Comparison of ENCODE assay signal across 24 cellular contexts in the genomic region with DNA sequence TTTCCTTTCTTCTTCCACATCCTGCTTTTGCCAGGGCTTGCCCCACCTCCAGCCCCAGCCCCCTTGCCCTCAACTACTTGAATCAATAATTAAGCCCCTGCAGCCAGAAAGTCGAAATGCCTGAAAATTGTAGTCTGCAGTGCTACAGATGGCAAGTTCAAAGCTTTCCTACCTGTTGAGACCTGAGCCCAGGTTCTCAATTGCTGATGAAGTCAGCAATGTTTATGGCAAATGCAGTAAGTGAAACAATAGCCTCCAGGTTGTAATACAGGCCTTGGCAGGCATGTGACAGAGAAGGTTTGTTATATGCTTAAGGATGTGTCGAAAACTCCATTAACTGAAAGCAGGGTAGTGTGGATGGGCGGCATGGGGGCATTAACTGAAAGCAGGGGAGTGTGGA.
DNase-seq lines count a peak whose midpoint lies in the region; FAIRE-seq and TF ChIP-seq lines count a peak whose summit lies in the region.
"Had no signal": no experiment of that assay in that cellular context is flagged by ENCODE, and none has a peak within 500 bp of the region (broad histone marks: within the 10 kb centered on the region; RNA-seq: fewer than 3 reads in every experiment).

No MANE protein-coding gene starts in this region.

- H3K9ac ChIP-seq in mammary epithelial cell (ENCODE audit: insufficient read depth, low read length) (no peak overlapping the region), keratinocyte (ENCODE audit: control insufficient read depth, extremely low read depth, insufficient read depth, low read length) (no peak overlapping the region)
- H3K9ac ChIP-seq: BLaER1 had no signal

- no peaks in the 10 kb centered on the region for H4K20me1 ChIP-seq in mammary epithelial cell (ENCODE audit: insufficient read depth, low read length)
- H4K20me1 ChIP-seq in keratinocyte (ENCODE audit: control insufficient read depth, extremely low read depth, insufficient read depth, low read length): no peaks in the 10 kb centered on the region
- H4K20me1 ChIP-seq: BLaER1 had no signal

- H3K27me3 ChIP-seq in mammary epithelial cell (ENCODE audit: insufficient read depth, low read length): no peaks in the 10 kb centered on the region
- H3K27me3 ChIP-seq in breast epithelium: no peaks in the 10 kb centered on the region
- no peaks in the 10 kb centered on the region for H3K27me3 ChIP-seq in bronchial epithelial cell (ENCODE audit: control insufficient read depth, insufficient read depth, low read length)
- no peaks in the 10 kb centered on the region for H3K27me3 ChIP-seq in keratinocyte (ENCODE audit: control insufficient read depth, extremely low read depth, insufficient read depth, low read length)
- no peaks in the 10 kb centered on the region for H3K27me3 ChIP-seq in tibial nerve
- H3K27me3 ChIP-seq: BLaER1, MG63 had no signal

- H3K4me1 ChIP-seq in mammary epithelial cell (ENCODE audit: insufficient read depth, low read length) (peaks cover 7% of the 10 kb centered on the region), breast epithelium (no peaks in the 10 kb centered on the region), keratinocyte (ENCODE audit: control insufficient read depth, extremely low read depth, insufficient read depth, low read length) (peaks cover 9% of the 10 kb centered on the region), tibial nerve (peaks cover 0 to 10% (median 0%) of the 10 kb centered on the region in 4 donors)
- H3K4me1 ChIP-seq: BLaER1 had no signal

- H3K9me3 ChIP-seq in mammary epithelial cell (replicated peaks; ENCODE audit: insufficient read depth, low read length): no peaks in the 10 kb centered on the region
- no peaks in the 10 kb centered on the region for H3K9me3 ChIP-seq in breast epithelium
- no peaks in the 10 kb centered on the region for H3K9me3 ChIP-seq in keratinocyte (ENCODE audit: control insufficient read depth, low read depth, low read length)
- H3K9me3 ChIP-seq in tibial nerve: no peaks in the 10 kb centered on the region
- H3K9me3 ChIP-seq: BLaER1, MG63 had no signal

- intact Hi-C loops in mammary epithelial cell (cut with micrococcal nuclease): no loop called here
- intact Hi-C loops in breast epithelium (cut with DNase I; ENCODE audit: low total_unique reads): no loop called here

- no peaks in the 10 kb centered on the region for H3K9me1 ChIP-seq in keratinocyte (ENCODE audit: control insufficient read depth, extremely low read depth, insufficient read depth, low read length)

- dilution Hi-C loops in mammary epithelial cell (cut with HindIII; ENCODE audit: low sequenced_read_pairs): no loop called here
- dilution Hi-C loops in keratinocyte (cut with MboI; ENCODE audit: extremely low pct_ligation_motif_present, low sequenced_read_pairs): no loop called here

- H3K79me2 ChIP-seq in mammary epithelial cell (ENCODE audit: insufficient read depth, low read length): no peaks in the 10 kb centered on the region
- H3K79me2 ChIP-seq in keratinocyte (ENCODE audit: control insufficient read depth, insufficient read depth, low read length): no peaks in the 10 kb centered on the region

- in situ Hi-C loops in mammary epithelial cell (cut with MboI; ENCODE audit: low sequenced_read_pairs in 2 of 2): no loop called here

- H3K4me3 ChIP-seq in mammary epithelial cell (replicated peaks in 1 of 3; ENCODE audit: insufficient read depth in 1 of 3, low read depth in 2 of 3, low read length in 3 of 3) (no peak overlapping the region), breast epithelium (no peak overlapping the region), bronchial epithelial cell (ENCODE audit: low read depth, low read length) (no peak overlapping the region), keratinocyte (ENCODE audit: control insufficient read depth in 2 of 3, extremely low read depth in 1 of 3, insufficient read depth in 2 of 3, low read depth in 1 of 3, low read length in 3 of 3) (no peak overlapping the region), tibial nerve (no peak overlapping the region)
- H3K4me3 ChIP-seq: BLaER1, MG63 had no signal

- no peak overlapping the region for H3K4me2 ChIP-seq in mammary epithelial cell (ENCODE audit: insufficient read depth, low read depth, low read length)
- H3K4me2 ChIP-seq in keratinocyte (ENCODE audit: control insufficient read depth, extremely low read depth, insufficient read depth, low read depth, low read length): peak overlapping the region; percentile 20
- H3K4me2 ChIP-seq: BLaER1 had no signal

- H3K36me3 ChIP-seq in mammary epithelial cell (ENCODE audit: insufficient read depth, low read length) (no peaks in the 10 kb centered on the region), breast epithelium (no peaks in the 10 kb centered on the region), bronchial epithelial cell (ENCODE audit: control insufficient read depth, insufficient read depth, low read length) (no peaks in the 10 kb centered on the region), keratinocyte (ENCODE audit: control insufficient read depth in 2 of 2, extremely low read depth in 1 of 2, insufficient read depth in 2 of 2, low read length in 2 of 2) (no peaks in the 10 kb centered on the region), tibial nerve (no peaks in the 10 kb centered on the region)
- H3K36me3 ChIP-seq: BLaER1, MG63 had no signal

- H2AFZ ChIP-seq in mammary epithelial cell (ENCODE audit: low read depth, low read length) (peak overlapping the region; percentile 41), keratinocyte (ENCODE audit: control insufficient read depth, low read length) (peak overlapping the region; percentile 71)

- TF ChIP-seq POLR2A in breast epithelium (IDR thresholded peaks at IDR 0.05) (no peak), tibial nerve (IDR thresholded peaks at IDR 0.05) (no peak)

- no peak for TF ChIP-seq EP300 in tibial nerve (IDR thresholded peaks at IDR 0.05)

- FAIRE-seq in bronchial epithelial cell (lab: Jason Lieb, UNC) (no peak), keratinocyte (lab: Jason Lieb, UNC) (peak; percentile 94)
- FAIRE-seq: A204.1, GM12892, GM19239, H54 had no signal

- WGBS in mammary epithelial cell (ENCODE audit: low coverage, missing lambda C conversion rate): 51% methylated on average over 3 of the region's 3 CpGs
- 62 to 83% methylated on average over 3 of the region's 3 CpGs for WGBS in tibial nerve, 2 donors

- BruUV-seq in mammary epithelial cell (replicated peaks; lab: Mats Ljungman, UMichigan): no TSS peak

- CTCF ChIA-PET in mammary epithelial cell (lab: Charles Lee; ENCODE audit: low non-redundant PET): interaction anchor here (0.6 kb wide), 1 partner anchor 41 kb away, joined by 4 read pairs; no protein-coding TSS in a partner anchor

- H3K27ac ChIP-seq in mammary epithelial cell (ENCODE audit: insufficient read depth, low read depth, low read length) (no peak overlapping the region), breast epithelium (no peak overlapping the region), keratinocyte (ENCODE audit: control insufficient read depth, insufficient read depth, low read length) (peak overlapping the region; percentile 55), tibial nerve (no peak overlapping the region)
- H3K27ac ChIP-seq: BLaER1 had no signal

- peak; percentile 37 for DNase-seq in mammary epithelial cell
- no peak for DNase-seq in breast epithelium (ENCODE audit: low spot score in 2 of 2)
- DNase-seq in bronchial epithelial cell (ENCODE audit: low read depth): peak; percentile 90
- peak; percentile 44 for DNase-seq in keratinocyte (ENCODE audit: low read depth, low spot score)
- no peak for DNase-seq in KG1 (lab: John Stamatoyannopoulos, UW)
- DNase-seq in tibial nerve (ENCODE audit: low spot score in 2 of 2): no peak
- DNase-seq in HT-29 (ENCODE audit: low spot score): no peak
- DNase-seq: CD4-positive, CD25-positive, alpha-beta regulatory T cell; DMS153; DND-41; HFFc6; KBM-7; MG63; NCI-H1417; NCI-H1694 treated with DMSO at 0.1 percent for 48 hours; NCI-H2081; NCI-H446 treated with DMSO at 0.1 percent for 48 hours; NCI-H526; SHP77 treated with DMSO at 0.1 percent for 48 hours had no signal

- TF ChIP-seq CTCF in mammary epithelial cell (conservative IDR thresholded peaks at IDR 0.05 in 1 of 2, IDR thresholded peaks at IDR 0.05 in 1 of 2; ENCODE audit: extremely low read depth in 1 of 2, insufficient read depth in 1 of 2, low read depth in 1 of 2, low read length in 2 of 2) (no peak), breast epithelium (IDR thresholded peaks at IDR 0.05) (no peak), bronchial epithelial cell (IDR thresholded peaks at IDR 0.05; ENCODE audit: insufficient read depth, low read length, severe bottlenecking) (no peak), keratinocyte (optimal IDR thresholded peaks at IDR 0.05 in 1 of 3, IDR thresholded peaks at IDR 0.05 in 1 of 3, conservative IDR thresholded peaks at IDR 0.05 in 1 of 3; ENCODE audit: extremely low read depth in 1 of 3, insufficient read depth in 2 of 3, low read length in 3 of 3) (no peak), tibial nerve (IDR thresholded peaks at IDR 0.05) (no peak)

Comparison
In these comparisons a context has a peak if more than half of its experiments do, and no peak if none do; other contexts are left out.
1. DNase-seq: peak in mammary epithelial cell (single experiment), bronchial epithelial cell (single experiment) and keratinocyte (single experiment); none in breast epithelium (0 of 2), KG1 (single experiment), tibial nerve (0 of 2) and HT-29 (single experiment).